Comparison of ENCODE assay signal across 23 cellular contexts in genomic region chrX:68870357-68870756, GRCh38.
"Had no signal": no experiment of that assay in that cellular context is flagged by ENCODE, and none has a peak within 500 bp of the region (broad histone marks: within the 10 kb centered on the region; RNA-seq: fewer than 3 reads in every experiment).

No MANE protein-coding gene starts in this region.

- H3K4me1 ChIP-seq: lower lobe of right lung, right atrium auricular region, spleen, suprapubic skin, tibial artery, uterus had no signal

- ATAC-seq: left lobe of liver; lower lobe of right lung; natural killer cell; sciatic nerve; stimulated activated effector memory CD8-positive, alpha-beta T cell treated with anti-CD3 and anti-CD28 coated beads, Interleukin-12 subunit alpha, Interleukin-12 subunit beta, amount 100 ng/mL, for 72 hours had no signal

- H3K27ac ChIP-seq: lower lobe of right lung, neural progenitor cell, neutrophil, right atrium auricular region, skin epidermis, spleen, suprapubic skin, thoracic aorta, tibial artery, uterus had no signal

- H3K36me3 ChIP-seq: lower lobe of right lung, neural progenitor cell, neutrophil, right atrium auricular region, spleen, suprapubic skin, thoracic aorta, tibial artery, uterus had no signal

- H3K27me3 ChIP-seq: hepatocyte, neural progenitor cell, neutrophil, right atrium auricular region, spleen, suprapubic skin, tibial artery, uterus had no signal

- H3K4me3 ChIP-seq: hepatocyte, lower lobe of right lung, neural progenitor cell, right atrium auricular region, skin epidermis, spleen, suprapubic skin, thoracic aorta, tibial artery, uterus had no signal

- H3K9me3 ChIP-seq: lower lobe of right lung, neutrophil, right atrium auricular region, spleen, suprapubic skin, thoracic aorta, tibial artery, uterus had no signal

- DNase-seq: islet precursor cell; lower lobe of right lung; mammary epithelial cell; mesenchymal stem cell; naive B cell; natural killer cell; nephron progenitor cell; occipital lobe; spleen; stimulated activated CD4-positive, alpha-beta T cell treated with anti-CD3 and anti-CD28 coated beads, Interleukin-4, amount 100 ng/mL, for 24 hours; stimulated activated naive CD4-positive, alpha-beta T cell; tibial artery; uterus had no signal
